In genomic region chr3:58292866-58293265, GRCh38 we compare ENCODE assay signal across 23 cellular contexts. TPM values are rescaled to one million over a fixed set of nuclear protein-coding genes. Genes with fewer than 3 reads are reported as not detected.
DNase-seq lines count a peak whose midpoint lies in the region; ATAC-seq, FAIRE-seq and TF ChIP-seq lines count a peak whose summit lies in the region.
"Had no signal": no experiment of that assay in that cellular context is flagged by ENCODE, and none has a peak within 500 bp of the region (broad histone marks: within the 10 kb centered on the region; RNA-seq: fewer than 3 reads in every experiment).

No MANE protein-coding gene starts in this region.

- no peaks in the 10 kb centered on the region for H3K27me3 Mint-ChIP-seq in neural crest cell (ENCODE audit: low read depth)
- no peaks in the 10 kb centered on the region for H3K27me3 Mint-ChIP-seq in naive thymus-derived CD8-positive, alpha-beta T cell

- CTCF ChIA-PET in HepG2 (lab: Yijun Ruan, JAX; ENCODE audit: low intra/inter-chr PET ratio, low total read pairs), result no interaction called here

- peaks cover 4% of the 10 kb centered on the region for H3K9me3 Mint-ChIP-seq in neural crest cell
- peaks cover 0 to 5% (median 0%) of the 10 kb centered on the region in 9 donors for H3K9me3 Mint-ChIP-seq in naive thymus-derived CD8-positive, alpha-beta T cell

- intact Hi-C loops in right lobe of liver (cut with DNase I), result loop anchor here (10.0 kb wide), 2 partner anchors 68 to 288 kb away; partner anchors contain the start of gene FLNB (in 1 of the 2)
- intact Hi-C loops in HepG2 (cut with micrococcal nuclease; ENCODE audit: unreplicated experiment), result no loop called here
- intact Hi-C loops in upper lobe of right lung (cut with DNase I), result no loop called here

- POLR2A ChIA-PET in HepG2 (lab: Yijun Ruan, JAX), result interaction anchor here (0.9 kb wide), 1 partner anchor 13 kb away, joined by 3 read pairs; the partner anchor contains the start of genes HTD2 and RPP14
- POLR2A ChIA-PET in naive thymus-derived CD8-positive, alpha-beta T cell (lab: Charles Lee), result no interaction called here

- H3K36me3 ChIP-seq in right lobe of liver (peaks cover 0 to 7% (median under 1%) of the 10 kb centered on the region in 4 donors), HepG2 (replicated peaks in 1 of 2; ENCODE audit: control insufficient read depth in 1 of 2, insufficient read depth in 2 of 2, low read length in 2 of 2) (no peaks in the 10 kb centered on the region; a peak in 2 of 5 replicates), upper lobe of right lung (peaks cover 12% of the 10 kb centered on the region)
- H3K36me3 ChIP-seq: MG63, SJCRH30 had no signal

- H3K27ac ChIP-seq in right lobe of liver, result no peak overlapping the region
- H3K27ac ChIP-seq in HepG2 (ENCODE audit: extremely low read length, insufficient read depth, low read length), result no peak overlapping the region
- no peak overlapping the region for H3K27ac ChIP-seq in upper lobe of right lung
- H3K27ac ChIP-seq: BLaER1, PC-9, SJCRH30 had no signal

- DNase-seq in right lobe of liver, result no peak
- DNase-seq in HepG2 (ENCODE audit: low spot score), result no peak
- peak; percentile 16 for DNase-seq in ecto neural progenitor cell (ENCODE audit: low spot score)
- DNase-seq in neural crest cell (ENCODE audit: low read depth, low spot score), result no peak
- DNase-seq in upper lobe of right lung, result no peak
- no peak for DNase-seq in NCI-H526 treated with DMSO at 0.1 percent for 48 hours (lab: John Stamatoyannopoulos, UW)
- no peak for DNase-seq in NCI-H345 treated with DMSO at 0.1 percent for 48 hours (lab: John Stamatoyannopoulos, UW; ENCODE audit: unreplicated experiment)
- no peak for DNase-seq in naive thymus-derived CD8-positive, alpha-beta T cell
- DNase-seq: CD4-positive, CD25-positive, alpha-beta regulatory T cell; DMS153; DND-41; GOT3; HCEC 1CT; KBM-7; MG63; NCI-H2029; NCI-H526; PC-9; SJCRH30 had no signal

- no peak overlapping the region for H3K9ac ChIP-seq in HepG2 (ENCODE audit: insufficient read depth, low read depth, low read length)
- H3K9ac ChIP-seq: BLaER1 had no signal

- H3K4me2 ChIP-seq in HepG2 (ENCODE audit: low read depth, low read length), result no peak overlapping the region
- H3K4me2 ChIP-seq: BLaER1, PC-9 had no signal

- BruUV-seq in HepG2 (replicated peaks; lab: Mats Ljungman, UMichigan), result no TSS peak

- TF ChIP-seq CTCF in right lobe of liver (IDR thresholded peaks at IDR 0.05), result no peak
- TF ChIP-seq CTCF in HepG2 (CRISPR knock-in tag; IDR thresholded peaks at IDR 0.05), result no peak
- TF ChIP-seq CTCF in neural crest cell (conservative IDR thresholded peaks at IDR 0.05), result no peak
- TF ChIP-seq CTCF in upper lobe of right lung (IDR thresholded peaks at IDR 0.05), result no peak

- H3K36me3 Mint-ChIP-seq in neural crest cell (ENCODE audit: low read depth), result peaks cover 17% of the 10 kb centered on the region
- peaks cover 0 to 17% (median 9%) of the 10 kb centered on the region in 3 donors for H3K36me3 Mint-ChIP-seq in naive thymus-derived CD8-positive, alpha-beta T cell

- H2AFZ ChIP-seq in HepG2 (ENCODE audit: low read length), result no peak overlapping the region
- H2AFZ ChIP-seq: PC-9 had no signal

- no peaks in the 10 kb centered on the region for H4K20me1 ChIP-seq in HepG2 (ENCODE audit: insufficient read depth, low read length)
- H4K20me1 ChIP-seq: BLaER1 had no signal

- no peak overlapping the region for H3K4me3 ChIP-seq in right lobe of liver
- H3K4me3 ChIP-seq in HepG2 (replicated peaks in 1 of 3; ENCODE audit: insufficient read depth in 1 of 3, low read depth in 2 of 3, low read length in 3 of 3), result no peak overlapping the region
- H3K4me3 ChIP-seq in upper lobe of right lung, result no peak overlapping the region
- H3K4me3 ChIP-seq: BLaER1, MG63, PC-9, SJCRH30 had no signal

- 64% methylated on average over 4 of the region's 10 CpGs for WGBS in right lobe of liver (ENCODE audit: insufficient coverage, low coverage, low lambda C conversion rate, missing lambda C conversion rate)
- WGBS in HepG2 (ENCODE audit: low lambda C conversion rate), result 93% methylated on average over 10 of the region's 10 CpGs

- FAIRE-seq in HepG2 (lab: Jason Lieb, UNC), result no peak
- FAIRE-seq: GM12892, HTR-8/SVneo had no signal

- H3K27me3 ChIP-seq in right lobe of liver (no peaks in the 10 kb centered on the region), HepG2 (ENCODE audit: control insufficient read depth in 1 of 2, insufficient read depth in 2 of 2, low read length in 2 of 2) (no peaks in the 10 kb centered on the region), upper lobe of right lung (no peaks in the 10 kb centered on the region)
- H3K27me3 ChIP-seq: BLaER1, MG63, SJCRH30 had no signal

- no peak for TF ChIP-seq EP300 in HepG2 (IDR thresholded peaks at IDR 0.05; ENCODE audit: low read depth in 2 of 2, low read length in 2 of 2)
- no peak for TF ChIP-seq EP300 in HepG2 (CRISPR knock-in tag; IDR thresholded peaks at IDR 0.05; ENCODE audit: borderline replicate concordance)

- TF ChIP-seq POLR2A in right lobe of liver (IDR thresholded peaks at IDR 0.05), result no peak
- TF ChIP-seq POLR2A in HepG2 (IDR thresholded peaks at IDR 0.05; ENCODE audit: insufficient read depth in 1 of 2, low read depth in 2 of 2, low read length in 2 of 2), result no peak

- no peaks in the 10 kb centered on the region for H3K4me1 ChIP-seq in right lobe of liver
- H3K4me1 ChIP-seq in HepG2 (ENCODE audit: insufficient read depth, low read length), result peaks cover 11% of the 10 kb centered on the region
- H3K4me1 ChIP-seq in upper lobe of right lung, result no peaks in the 10 kb centered on the region
- H3K4me1 ChIP-seq: BLaER1, SJCRH30 had no signal

- no peaks in the 10 kb centered on the region for H3K79me2 ChIP-seq in HepG2 (ENCODE audit: insufficient read depth, low read length)

- H3K9me3 ChIP-seq in right lobe of liver, result no peaks in the 10 kb centered on the region
- H3K9me3 ChIP-seq in HepG2 (ENCODE audit: low read length), result no peaks in the 10 kb centered on the region
- H3K9me3 ChIP-seq in upper lobe of right lung, result no peaks in the 10 kb centered on the region
- H3K9me3 ChIP-seq: MG63, SJCRH30 had no signal

- H3K27ac Mint-ChIP-seq in neural crest cell (ENCODE audit: unreplicated experiment), result peak overlapping the region; percentile 9
- H3K27ac Mint-ChIP-seq in naive thymus-derived CD8-positive, alpha-beta T cell, result no peak overlapping the region
- H3K27ac Mint-ChIP-seq: CD4-positive, CD25-positive, alpha-beta regulatory T cell had no signal

- ATAC-seq in right lobe of liver (peak in 3 of 4 donors; percentile 14 to 52 (median 36)), HepG2 (no peak), upper lobe of right lung (peak; percentile 27)
- ATAC-seq in naive thymus-derived CD8-positive, alpha-beta T cell, result no peak
- ATAC-seq: Right ventricle myocardium inferior had no signal

- TF ChIP-seq RAD21 in HepG2 (CRISPR knock-in tag; IDR thresholded peaks at IDR 0.05), result no peak

- in situ Hi-C loops in HepG2 (cut with HindIII; ENCODE audit: extremely low pct_ligation_motif_present, low pct_unique_long_range_greater_than_20kb), result no loop called here

- H3K4me3 Mint-ChIP-seq in neural crest cell, result no peak overlapping the region
- H3K4me3 Mint-ChIP-seq in naive thymus-derived CD8-positive, alpha-beta T cell, result no peak overlapping the region
- H3K4me3 Mint-ChIP-seq: CD4-positive, CD25-positive, alpha-beta regulatory T cell had no signal

- H3K4me1 Mint-ChIP-seq in neural crest cell, result peaks cover 10% of the 10 kb centered on the region
- peaks cover 0 to 4% (median 0%) of the 10 kb centered on the region in 4 donors for H3K4me1 Mint-ChIP-seq in naive thymus-derived CD8-positive, alpha-beta T cell
- H3K4me1 Mint-ChIP-seq: CD4-positive, CD25-positive, alpha-beta regulatory T cell had no signal

RNA-seq across cellular contexts. Expression of gene RPP14, which starts 13.2 kb away (rescaled TPM):
- total RNA-seq in right lobe of liver (10 to 100 TPM in 4 of 6 experiments, 1 to 10 TPM in 2; 7.9 to 12.6 (median 10.6) TPM), HepG2 (2016; rRNA removed; fragmentation: Illumina TruSeq; extraction: Trizol) (15.4 and 21.5 TPM in 2 replicates), neural crest cell (29.9 and 30.9 TPM in 2 replicates), upper lobe of right lung (13.6 TPM)
- total RNA-seq in HepG2 (2016; cell fraction: cytosol; rRNA removed; fragmentation: Illumina TruSeq; extraction: Trizol; ENCODE audit: low read depth), result 3.9 and 5.5 TPM in 2 replicates
- 19.2 and 23.3 TPM in 2 replicates for total RNA-seq in HepG2 (2016; cell fraction: insoluble cytoplasmic fraction; rRNA removed; fragmentation: Illumina TruSeq; extraction: Trizol)
- total RNA-seq in HepG2 (2016; cell fraction: membrane; rRNA removed; fragmentation: Illumina TruSeq; extraction: Trizol), result 14.8 and 15.2 TPM in 2 replicates
- 13.3 and 14.6 TPM in 2 replicates for total RNA-seq in HepG2 (2016; cell fraction: nucleus; rRNA removed; fragmentation: Illumina TruSeq; extraction: Trizol)
- 10.5 and 16.2 TPM in 2 replicates for polyA plus RNA-seq in HepG2 (2011; rRNA removed)
- 8.2 and 12.1 TPM in 2 replicates for polyA plus RNA-seq in HepG2 (2011; cell fraction: cytosol; rRNA removed)
- polyA plus RNA-seq in HepG2 (2011; cell fraction: nucleus; rRNA removed), result 4.6 and 7.8 TPM in 2 replicates
- 7.4 and 10.0 TPM in 2 replicates for polyA plus RNA-seq in HepG2 (2012)
- polyA plus RNA-seq in HepG2 (2016; cell fraction: cytosol; fragmentation: Illumina TruSeq; extraction: Trizol; ENCODE audit: low read depth), result 3.0 and 5.0 TPM in 2 replicates
- polyA plus RNA-seq in HepG2 (2016; cell fraction: insoluble cytoplasmic fraction; fragmentation: Illumina TruSeq; extraction: Trizol; ENCODE audit: low read depth), result 19.5 and 20.3 TPM in 2 replicates
- 9.1 and 11.4 TPM in 2 replicates for polyA plus RNA-seq in HepG2 (2016; cell fraction: membrane; fragmentation: Illumina TruSeq; extraction: Trizol; ENCODE audit: low read depth)
- 20.1 and 20.2 TPM in 2 replicates for polyA plus RNA-seq in HepG2 (2016; cell fraction: nucleus; fragmentation: Illumina TruSeq; extraction: Trizol; ENCODE audit: insufficient read depth, low read depth)
- polyA minus RNA-seq in HepG2 (2011; rRNA and poly(A)+ RNA removed; ENCODE audit: low replicate concordance), result 11.7 and 17.4 TPM in 2 replicates
- polyA minus RNA-seq in HepG2 (2011; cell fraction: cytosol; rRNA and poly(A)+ RNA removed), result 4.1 and 6.0 TPM in 2 replicates
- 17.5 and 18.9 TPM in 2 replicates for polyA minus RNA-seq in HepG2 (2011; cell fraction: nucleus; rRNA and poly(A)+ RNA removed)
- 10 to 100 TPM; 19.4 to 20.4 TPM for total RNA-seq in naive thymus-derived CD8-positive, alpha-beta T cell
- 1 to 10 TPM; 7.5 to 8.5 (median 7.8) TPM for polyA plus RNA-seq in naive thymus-derived CD8-positive, alpha-beta T cell

RNA-seq across cellular contexts. Expression of gene HTD2, which starts 13.5 kb away (rescaled TPM):
- total RNA-seq in right lobe of liver, result 1 to 10 TPM; 6.1 to 9.9 (median 8.5) TPM
- 13.7 and 20.1 TPM in 2 replicates for total RNA-seq in HepG2 (2016; rRNA removed; fragmentation: Illumina TruSeq; extraction: Trizol)
- total RNA-seq in HepG2 (2016; cell fraction: cytosol; rRNA removed; fragmentation: Illumina TruSeq; extraction: Trizol; ENCODE audit: low read depth), result 3.2 and 5.5 TPM in 2 replicates
- 12.8 and 20.3 TPM in 2 replicates for total RNA-seq in HepG2 (2016; cell fraction: insoluble cytoplasmic fraction; rRNA removed; fragmentation: Illumina TruSeq; extraction: Trizol)
- 13.7 and 15.4 TPM in 2 replicates for total RNA-seq in HepG2 (2016; cell fraction: membrane; rRNA removed; fragmentation: Illumina TruSeq; extraction: Trizol)
- total RNA-seq in HepG2 (2016; cell fraction: nucleus; rRNA removed; fragmentation: Illumina TruSeq; extraction: Trizol), result 7.4 and 8.0 TPM in 2 replicates
- polyA plus RNA-seq in HepG2 (2011; rRNA removed), result 7.8 and 8.6 TPM in 2 replicates
- polyA plus RNA-seq in HepG2 (2011; cell fraction: cytosol; rRNA removed), result 5.0 and 8.2 TPM in 2 replicates
- polyA plus RNA-seq in HepG2 (2011; cell fraction: nucleus; rRNA removed), result 2.4 and 2.6 TPM in 2 replicates
- polyA plus RNA-seq in HepG2 (2012), result 5.6 and 7.7 TPM in 2 replicates
- 3.9 and 5.1 TPM in 2 replicates for polyA plus RNA-seq in HepG2 (2016; cell fraction: cytosol; fragmentation: Illumina TruSeq; extraction: Trizol; ENCODE audit: low read depth)
- polyA plus RNA-seq in HepG2 (2016; cell fraction: insoluble cytoplasmic fraction; fragmentation: Illumina TruSeq; extraction: Trizol; ENCODE audit: low read depth), result 14.3 and 17.9 TPM in 2 replicates
- 8.0 and 9.8 TPM in 2 replicates for polyA plus RNA-seq in HepG2 (2016; cell fraction: membrane; fragmentation: Illumina TruSeq; extraction: Trizol; ENCODE audit: low read depth)
- 12.9 and 13.7 TPM in 2 replicates for polyA plus RNA-seq in HepG2 (2016; cell fraction: nucleus; fragmentation: Illumina TruSeq; extraction: Trizol; ENCODE audit: insufficient read depth, low read depth)
- 3.9 and 9.8 TPM in 2 replicates for polyA minus RNA-seq in HepG2 (2011; rRNA and poly(A)+ RNA removed; ENCODE audit: low replicate concordance)
- 4.0 and 4.7 TPM in 2 replicates for polyA minus RNA-seq in HepG2 (2011; cell fraction: cytosol; rRNA and poly(A)+ RNA removed)
- polyA minus RNA-seq in HepG2 (2011; cell fraction: nucleus; rRNA and poly(A)+ RNA removed), result 5.2 and 5.7 TPM in 2 replicates
- 10.9 and 11.3 TPM in 2 replicates for total RNA-seq in neural crest cell
- 6.2 TPM for total RNA-seq in upper lobe of right lung
- 1 to 10 TPM; 6.4 to 8.6 TPM for total RNA-seq in naive thymus-derived CD8-positive, alpha-beta T cell
- 10 to 100 TPM; 17.4 to 31.2 (median 23.7) TPM for polyA plus RNA-seq in naive thymus-derived CD8-positive, alpha-beta T cell

RNA-seq across cellular contexts. Expression of gene PXK, which starts 39.8 kb away (rescaled TPM):
- total RNA-seq in right lobe of liver (10 to 100 TPM in 3 of 6 experiments, 1 to 10 TPM in 3; 6.6 to 19.4 (median 9.6) TPM), HepG2 (2016; rRNA removed; fragmentation: Illumina TruSeq; extraction: Trizol) (5.8 and 6.4 TPM in 2 replicates), neural crest cell (5.4 and 6.1 TPM in 2 replicates), upper lobe of right lung (29.8 TPM)
- 1.8 and 2.2 TPM in 2 replicates for total RNA-seq in HepG2 (2016; cell fraction: cytosol; rRNA removed; fragmentation: Illumina TruSeq; extraction: Trizol; ENCODE audit: low read depth)
- 6.2 and 6.4 TPM in 2 replicates for total RNA-seq in HepG2 (2016; cell fraction: insoluble cytoplasmic fraction; rRNA removed; fragmentation: Illumina TruSeq; extraction: Trizol)
- 2.6 and 2.9 TPM in 2 replicates for total RNA-seq in HepG2 (2016; cell fraction: membrane; rRNA removed; fragmentation: Illumina TruSeq; extraction: Trizol)
- 3.7 and 5.2 TPM in 2 replicates for total RNA-seq in HepG2 (2016; cell fraction: nucleus; rRNA removed; fragmentation: Illumina TruSeq; extraction: Trizol)
- polyA plus RNA-seq in HepG2 (2011; rRNA removed), result 15.2 and 18.6 TPM in 2 replicates
- polyA plus RNA-seq in HepG2 (2011; cell fraction: cytosol; rRNA removed), result 11.0 and 12.7 TPM in 2 replicates
- polyA plus RNA-seq in HepG2 (2011; cell fraction: nucleus; rRNA removed), result 12.6 and 12.8 TPM in 2 replicates
- polyA plus RNA-seq in HepG2 (2012), result 16.4 and 17.0 TPM in 2 replicates
- polyA plus RNA-seq in HepG2 (2016; cell fraction: cytosol; fragmentation: Illumina TruSeq; extraction: Trizol; ENCODE audit: low read depth), result 0.76 and 0.80 TPM in 2 replicates
- polyA plus RNA-seq in HepG2 (2016; cell fraction: insoluble cytoplasmic fraction; fragmentation: Illumina TruSeq; extraction: Trizol; ENCODE audit: low read depth), result 6.2 and 8.2 TPM in 2 replicates
- 1.8 and 2.3 TPM in 2 replicates for polyA plus RNA-seq in HepG2 (2016; cell fraction: membrane; fragmentation: Illumina TruSeq; extraction: Trizol; ENCODE audit: low read depth)
- 6.6 and 7.1 TPM in 2 replicates for polyA plus RNA-seq in HepG2 (2016; cell fraction: nucleus; fragmentation: Illumina TruSeq; extraction: Trizol; ENCODE audit: insufficient read depth, low read depth)
- 5.6 and 21.2 TPM in 2 replicates for polyA minus RNA-seq in HepG2 (2011; rRNA and poly(A)+ RNA removed; ENCODE audit: low replicate concordance)
- 12.4 and 13.2 TPM in 2 replicates for polyA minus RNA-seq in HepG2 (2011; cell fraction: cytosol; rRNA and poly(A)+ RNA removed)
- polyA minus RNA-seq in HepG2 (2011; cell fraction: nucleus; rRNA and poly(A)+ RNA removed), result 33.3 and 36.6 TPM in 2 replicates
- 10 to 100 TPM; 24.1 to 26.6 TPM for total RNA-seq in naive thymus-derived CD8-positive, alpha-beta T cell
- 10 to 100 TPM; 16.3 to 21.9 (median 21.0) TPM for polyA plus RNA-seq in naive thymus-derived CD8-positive, alpha-beta T cell

RNA-seq across cellular contexts. Expression of gene ABHD6, which starts 55.3 kb away (rescaled TPM):
- total RNA-seq in right lobe of liver (10 to 100 TPM; 24.6 to 64.3 (median 52.6) TPM), HepG2 (2016; rRNA removed; fragmentation: Illumina TruSeq; extraction: Trizol) (5.7 and 9.0 TPM in 2 replicates), neural crest cell (5.5 and 7.3 TPM in 2 replicates), upper lobe of right lung (19.1 TPM)
- 4.3 and 4.9 TPM in 2 replicates for total RNA-seq in HepG2 (2016; cell fraction: cytosol; rRNA removed; fragmentation: Illumina TruSeq; extraction: Trizol; ENCODE audit: low read depth)
- 4.8 and 8.8 TPM in 2 replicates for total RNA-seq in HepG2 (2016; cell fraction: insoluble cytoplasmic fraction; rRNA removed; fragmentation: Illumina TruSeq; extraction: Trizol)
- 7.3 and 7.9 TPM in 2 replicates for total RNA-seq in HepG2 (2016; cell fraction: membrane; rRNA removed; fragmentation: Illumina TruSeq; extraction: Trizol)
- total RNA-seq in HepG2 (2016; cell fraction: nucleus; rRNA removed; fragmentation: Illumina TruSeq; extraction: Trizol), result 7.5 and 8.4 TPM in 2 replicates
- polyA plus RNA-seq in HepG2 (2011; rRNA removed), result 16.5 and 17.2 TPM in 2 replicates
- polyA plus RNA-seq in HepG2 (2011; cell fraction: cytosol; rRNA removed), result 17.9 and 18.6 TPM in 2 replicates
- polyA plus RNA-seq in HepG2 (2011; cell fraction: nucleus; rRNA removed), result 10.2 and 11.0 TPM in 2 replicates
- 7.6 and 9.4 TPM in 2 replicates for polyA plus RNA-seq in HepG2 (2012)
- polyA plus RNA-seq in HepG2 (2016; cell fraction: cytosol; fragmentation: Illumina TruSeq; extraction: Trizol; ENCODE audit: low read depth), result 3.4 and 4.3 TPM in 2 replicates
- polyA plus RNA-seq in HepG2 (2016; cell fraction: insoluble cytoplasmic fraction; fragmentation: Illumina TruSeq; extraction: Trizol; ENCODE audit: low read depth), result 4.7 and 5.8 TPM in 2 replicates
- polyA plus RNA-seq in HepG2 (2016; cell fraction: membrane; fragmentation: Illumina TruSeq; extraction: Trizol; ENCODE audit: low read depth), result 4.9 and 6.1 TPM in 2 replicates
- 9.1 and 12.2 TPM in 2 replicates for polyA plus RNA-seq in HepG2 (2016; cell fraction: nucleus; fragmentation: Illumina TruSeq; extraction: Trizol; ENCODE audit: insufficient read depth, low read depth)
- polyA minus RNA-seq in HepG2 (2011; rRNA and poly(A)+ RNA removed; ENCODE audit: low replicate concordance), result 34.5 and 67.6 TPM in 2 replicates
- 10.7 and 12.8 TPM in 2 replicates for polyA minus RNA-seq in HepG2 (2011; cell fraction: cytosol; rRNA and poly(A)+ RNA removed)
- polyA minus RNA-seq in HepG2 (2011; cell fraction: nucleus; rRNA and poly(A)+ RNA removed), result 12.6 and 14.9 TPM in 2 replicates
- 1 to 10 TPM; 6.0 to 6.1 TPM for total RNA-seq in naive thymus-derived CD8-positive, alpha-beta T cell
- polyA plus RNA-seq in naive thymus-derived CD8-positive, alpha-beta T cell, result 1 to 10 TPM; 4.4 to 6.0 (median 5.4) TPM

Comparison
In these comparisons a context has a peak if more than half of its experiments do, and no peak if none do; other contexts are left out.
1. ATAC-seq: peak in right lobe of liver (3 of 4) and upper lobe of right lung (single experiment); none in HepG2 (single experiment) and naive thymus-derived CD8-positive, alpha-beta T cell (0 of 2).
2. intact Hi-C loops: an anchor here in right lobe of liver (10.0 kb wide); none called in HepG2 and upper lobe of right lung.